Comparison of ENCODE assay signal across 1 cellular context in genomic region chr6:114272582-114272981, GRCh38.
TF ChIP-seq lines count a peak whose summit lies in the region.

No MANE protein-coding gene starts in this region.

TF ChIP-seq in HepG2, 621 proteins besides CTCF, POLR2A, EP300 and RAD21 (continued from another document and continues in another):
- TF ChIP-seq TEAD3 (CRISPR knock-in tag; optimal IDR thresholded peaks at IDR 0.05; ENCODE audit: borderline replicate concordance) (peak; percentile 94), HMG20B (CRISPR knock-in tag; conservative IDR thresholded peaks at IDR 0.05) (0 out of 2 replicates have a peak, but pooled peaks have one; percentile 24), RORA (CRISPR knock-in tag; IDR thresholded peaks at IDR 0.05) (no peak), FOXJ3 (CRISPR knock-in tag; IDR thresholded peaks at IDR 0.05; ENCODE audit: borderline replicate concordance) (peak; percentile 48; the same call in 1 of the 2 replicates), ONECUT2 (CRISPR knock-in tag; IDR thresholded peaks at IDR 0.05) (peak; percentile 63), DRAP1 (CRISPR knock-in tag; IDR thresholded peaks at IDR 0.05) (peak; percentile 15; the same call in 1 of the 2 replicates), HINFP (CRISPR knock-in tag; IDR thresholded peaks at IDR 0.05; ENCODE audit: low read depth) (no peak), ZBTB7B (CRISPR knock-in tag; IDR thresholded peaks at IDR 0.05) (peak; percentile 95), HIVEP1 (CRISPR knock-in tag; IDR thresholded peaks at IDR 0.05) (no peak), ZNF720 (CRISPR knock-in tag; IDR thresholded peaks at IDR 0.05) (no peak), MEF2D (CRISPR knock-in tag; IDR thresholded peaks at IDR 0.05) (0 out of 2 replicates have a peak, but pooled peaks have one; percentile 27), ELF3 (CRISPR knock-in tag; IDR thresholded peaks at IDR 0.05) (peak; percentile 60; the same call in 1 of the 2 replicates), ZNF12 (CRISPR knock-in tag; IDR thresholded peaks at IDR 0.05) (0 out of 2 replicates have a peak, but pooled peaks have one; percentile 19), ARNT2 (CRISPR knock-in tag; IDR thresholded peaks at IDR 0.05; ENCODE audit: low read depth) (no peak), ISL2 (CRISPR knock-in tag; IDR thresholded peaks at IDR 0.05) (peak; percentile 72; the same call in 1 of the 2 replicates), TBX2 (CRISPR knock-in tag; IDR thresholded peaks at IDR 0.05; ENCODE audit: borderline replicate concordance) (peak; percentile 45; the same call in 1 of the 2 replicates), SIX4 (CRISPR knock-in tag; IDR thresholded peaks at IDR 0.05) (no peak), NCOA2 (CRISPR knock-in tag; IDR thresholded peaks at IDR 0.05) (peak; percentile 76), ZNF672 (CRISPR knock-in tag; IDR thresholded peaks at IDR 0.05) (no peak), HIC2 (CRISPR knock-in tag; IDR thresholded peaks at IDR 0.05; ENCODE audit: low read depth) (0 out of 2 replicates have a peak, but pooled peaks have one; percentile 27), RCOR2 (CRISPR knock-in tag; IDR thresholded peaks at IDR 0.05) (peak; percentile 75), RFXANK (CRISPR knock-in tag; IDR thresholded peaks at IDR 0.05) (no peak), IKZF5 (CRISPR knock-in tag; IDR thresholded peaks at IDR 0.05) (0 out of 2 replicates have a peak, but pooled peaks have one; percentile 28), ZNF264 (CRISPR knock-in tag; IDR thresholded peaks at IDR 0.05) (0 out of 2 replicates have a peak, but pooled peaks have one; percentile 33), ZNF761 (CRISPR knock-in tag; conservative IDR thresholded peaks at IDR 0.05) (no peak), SOX5 (CRISPR knock-in tag; IDR thresholded peaks at IDR 0.05; ENCODE audit: borderline replicate concordance) (peak; percentile 70), SOX6 (IDR thresholded peaks at IDR 0.05) (no peak), SOX6 (CRISPR knock-in tag; IDR thresholded peaks at IDR 0.05) (peak; percentile 72), FOXP1 (IDR thresholded peaks at IDR 0.05) (no peak), FOXP1 (CRISPR knock-in tag; IDR thresholded peaks at IDR 0.05) (peak; percentile 44; the same call in 1 of the 2 replicates), ZNF614 (CRISPR knock-in tag; IDR thresholded peaks at IDR 0.05; ENCODE audit: borderline replicate concordance) (peak; percentile 47; the same call in 1 of the 2 replicates), ZMYM4 (CRISPR knock-in tag; IDR thresholded peaks at IDR 0.05) (peak; percentile 85), KAT8 (CRISPR knock-in tag; IDR thresholded peaks at IDR 0.05) (peak; percentile 57; the same call in 1 of the 2 replicates), MEIS2 (CRISPR knock-in tag; IDR thresholded peaks at IDR 0.05) (peak; percentile 72), SP1 (IDR thresholded peaks at IDR 0.05) (no peak), SP1 (CRISPR knock-in tag; IDR thresholded peaks at IDR 0.05) (no peak), MED1 (CRISPR knock-in tag; IDR thresholded peaks at IDR 0.05) (peak; percentile 70; the same call in 1 of the 2 replicates), MIER3 (CRISPR knock-in tag; IDR thresholded peaks at IDR 0.05; ENCODE audit: borderline replicate concordance) (peak; percentile 59; the same call in 1 of the 2 replicates), TFAP4 (IDR thresholded peaks at IDR 0.05; ENCODE audit: borderline replicate concordance, low read depth) (0 out of 2 replicates have a peak, but pooled peaks have one; percentile 42), EHMT2 (IDR thresholded peaks at IDR 0.05; ENCODE audit: borderline replicate concordance, low read depth, low read length) (0 out of 2 replicates have a peak, but pooled peaks have one; percentile 27)
- TF ChIP-seq, protein P1, sequence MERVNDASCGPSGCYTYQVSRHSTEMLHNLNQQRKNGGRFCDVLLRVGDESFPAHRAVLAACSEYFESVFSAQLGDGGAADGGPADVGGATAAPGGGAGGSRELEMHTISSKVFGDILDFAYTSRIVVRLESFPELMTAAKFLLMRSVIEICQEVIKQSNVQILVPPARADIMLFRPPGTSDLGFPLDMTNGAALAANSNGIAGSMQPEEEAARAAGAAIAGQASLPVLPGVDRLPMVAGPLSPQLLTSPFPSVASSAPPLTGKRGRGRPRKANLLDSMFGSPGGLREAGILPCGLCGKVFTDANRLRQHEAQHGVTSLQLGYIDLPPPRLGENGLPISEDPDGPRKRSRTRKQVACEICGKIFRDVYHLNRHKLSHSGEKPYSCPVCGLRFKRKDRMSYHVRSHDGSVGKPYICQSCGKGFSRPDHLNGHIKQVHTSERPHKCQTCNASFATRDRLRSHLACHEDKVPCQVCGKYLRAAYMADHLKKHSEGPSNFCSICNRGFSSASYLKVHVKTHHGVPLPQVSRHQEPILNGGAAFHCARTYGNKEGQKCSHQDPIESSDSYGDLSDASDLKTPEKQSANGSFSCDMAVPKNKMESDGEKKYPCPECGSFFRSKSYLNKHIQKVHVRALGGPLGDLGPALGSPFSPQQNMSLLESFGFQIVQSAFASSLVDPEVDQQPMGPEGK (CRISPR knock-in tag; IDR thresholded peaks at IDR 0.05) = 0 out of 2 replicates have a peak, but pooled peaks have one; percentile 16
- TF ChIP-seq, protein P2, sequence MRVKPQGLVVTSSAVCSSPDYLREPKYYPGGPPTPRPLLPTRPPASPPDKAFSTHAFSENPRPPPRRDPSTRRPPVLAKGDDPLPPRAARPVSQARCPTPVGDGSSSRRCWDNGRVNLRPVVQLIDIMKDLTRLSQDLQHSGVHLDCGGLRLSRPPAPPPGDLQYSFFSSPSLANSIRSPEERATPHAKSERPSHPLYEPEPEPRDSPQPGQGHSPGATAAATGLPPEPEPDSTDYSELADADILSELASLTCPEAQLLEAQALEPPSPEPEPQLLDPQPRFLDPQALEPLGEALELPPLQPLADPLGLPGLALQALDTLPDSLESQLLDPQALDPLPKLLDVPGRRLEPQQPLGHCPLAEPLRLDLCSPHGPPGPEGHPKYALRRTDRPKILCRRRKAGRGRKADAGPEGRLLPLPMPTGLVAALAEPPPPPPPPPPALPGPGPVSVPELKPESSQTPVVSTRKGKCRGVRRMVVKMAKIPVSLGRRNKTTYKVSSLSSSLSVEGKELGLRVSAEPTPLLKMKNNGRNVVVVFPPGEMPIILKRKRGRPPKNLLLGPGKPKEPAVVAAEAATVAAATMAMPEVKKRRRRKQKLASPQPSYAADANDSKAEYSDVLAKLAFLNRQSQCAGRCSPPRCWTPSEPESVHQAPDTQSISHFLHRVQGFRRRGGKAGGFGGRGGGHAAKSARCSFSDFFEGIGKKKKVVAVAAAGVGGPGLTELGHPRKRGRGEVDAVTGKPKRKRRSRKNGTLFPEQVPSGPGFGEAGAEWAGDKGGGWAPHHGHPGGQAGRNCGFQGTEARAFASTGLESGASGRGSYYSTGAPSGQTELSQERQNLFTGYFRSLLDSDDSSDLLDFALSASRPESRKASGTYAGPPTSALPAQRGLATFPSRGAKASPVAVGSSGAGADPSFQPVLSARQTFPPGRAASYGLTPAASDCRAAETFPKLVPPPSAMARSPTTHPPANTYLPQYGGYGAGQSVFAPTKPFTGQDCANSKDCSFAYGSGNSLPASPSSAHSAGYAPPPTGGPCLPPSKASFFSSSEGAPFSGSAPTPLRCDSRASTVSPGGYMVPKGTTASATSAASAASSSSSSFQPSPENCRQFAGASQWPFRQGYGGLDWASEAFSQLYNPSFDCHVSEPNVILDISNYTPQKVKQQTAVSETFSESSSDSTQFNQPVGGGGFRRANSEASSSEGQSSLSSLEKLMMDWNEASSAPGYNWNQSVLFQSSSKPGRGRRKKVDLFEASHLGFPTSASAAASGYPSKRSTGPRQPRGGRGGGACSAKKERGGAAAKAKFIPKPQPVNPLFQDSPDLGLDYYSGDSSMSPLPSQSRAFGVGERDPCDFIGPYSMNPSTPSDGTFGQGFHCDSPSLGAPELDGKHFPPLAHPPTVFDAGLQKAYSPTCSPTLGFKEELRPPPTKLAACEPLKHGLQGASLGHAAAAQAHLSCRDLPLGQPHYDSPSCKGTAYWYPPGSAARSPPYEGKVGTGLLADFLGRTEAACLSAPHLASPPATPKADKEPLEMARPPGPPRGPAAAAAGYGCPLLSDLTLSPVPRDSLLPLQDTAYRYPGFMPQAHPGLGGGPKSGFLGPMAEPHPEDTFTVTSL (CRISPR knock-in tag; IDR thresholded peaks at IDR 0.05; ENCODE audit: borderline replicate concordance) = peak; percentile 70; the same call in 1 of the 2 replicates
- TF ChIP-seq, protein P3, sequence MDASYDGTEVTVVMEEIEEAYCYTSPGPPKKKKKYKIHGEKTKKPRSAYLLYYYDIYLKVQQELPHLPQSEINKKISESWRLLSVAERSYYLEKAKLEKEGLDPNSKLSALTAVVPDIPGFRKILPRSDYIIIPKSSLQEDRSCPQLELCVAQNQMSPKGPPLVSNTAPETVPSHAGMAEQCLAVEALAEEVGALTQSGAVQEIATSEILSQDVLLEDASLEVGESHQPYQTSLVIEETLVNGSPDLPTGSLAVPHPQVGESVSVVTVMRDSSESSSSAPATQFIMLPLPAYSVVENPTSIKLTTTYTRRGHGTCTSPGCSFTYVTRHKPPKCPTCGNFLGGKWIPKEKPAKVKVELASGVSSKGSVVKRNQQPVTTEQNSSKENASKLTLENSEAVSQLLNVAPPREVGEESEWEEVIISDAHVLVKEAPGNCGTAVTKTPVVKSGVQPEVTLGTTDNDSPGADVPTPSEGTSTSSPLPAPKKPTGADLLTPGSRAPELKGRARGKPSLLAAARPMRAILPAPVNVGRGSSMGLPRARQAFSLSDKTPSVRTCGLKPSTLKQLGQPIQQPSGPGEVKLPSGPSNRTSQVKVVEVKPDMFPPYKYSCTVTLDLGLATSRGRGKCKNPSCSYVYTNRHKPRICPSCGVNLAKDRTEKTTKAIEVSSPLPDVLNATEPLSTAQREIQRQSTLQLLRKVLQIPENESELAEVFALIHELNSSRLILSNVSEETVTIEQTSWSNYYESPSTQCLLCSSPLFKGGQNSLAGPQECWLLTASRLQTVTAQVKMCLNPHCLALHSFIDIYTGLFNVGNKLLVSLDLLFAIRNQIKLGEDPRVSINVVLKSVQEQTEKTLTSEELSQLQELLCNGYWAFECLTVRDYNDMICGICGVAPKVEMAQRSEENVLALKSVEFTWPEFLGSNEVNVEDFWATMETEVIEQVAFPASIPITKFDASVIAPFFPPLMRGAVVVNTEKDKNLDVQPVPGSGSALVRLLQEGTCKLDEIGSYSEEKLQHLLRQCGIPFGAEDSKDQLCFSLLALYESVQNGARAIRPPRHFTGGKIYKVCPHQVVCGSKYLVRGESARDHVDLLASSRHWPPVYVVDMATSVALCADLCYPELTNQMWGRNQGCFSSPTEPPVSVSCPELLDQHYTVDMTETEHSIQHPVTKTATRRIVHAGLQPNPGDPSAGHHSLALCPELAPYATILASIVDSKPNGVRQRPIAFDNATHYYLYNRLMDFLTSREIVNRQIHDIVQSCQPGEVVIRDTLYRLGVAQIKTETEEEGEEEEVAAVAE (CRISPR knock-in tag; IDR thresholded peaks at IDR 0.05; ENCODE audit: borderline replicate concordance) = 0 out of 2 replicates have a peak, but pooled peaks have one; percentile 49
